Comparison of ENCODE assay signal across 8 cellular contexts in genomic region chr1:166166701-166167394, GRCh38. TPM values are rescaled to one million over a fixed set of nuclear protein-coding genes. Genes with fewer than 3 reads are reported as not detected.
A peak's percentile ranks its signal among the peaks of the same experiment; 100 is the strongest.
DNase-seq lines count a peak whose midpoint lies in the region; ATAC-seq and TF ChIP-seq lines count a peak whose summit lies in the region.

FAM78B (minus strand) TSS chr1:166167001; CDS start chr1:166166248, 753 bp downstream.

- no peaks in the 10 kb centered on the region for H3K36me3 ChIP-seq in CD4-positive, CD25-positive, alpha-beta regulatory T cell (ENCODE audit: control insufficient read depth, insufficient read depth, low read length)
- H3K36me3 ChIP-seq in subcutaneous abdominal adipose tissue (ENCODE audit: control insufficient read depth in 5 of 5, insufficient read depth in 5 of 5, low read length in 5 of 5) = no peaks in the 10 kb centered on the region

- H3K4me1 ChIP-seq in CD4-positive, CD25-positive, alpha-beta regulatory T cell (ENCODE audit: control insufficient read depth, insufficient read depth, low read length, poor library complexity, severe bottlenecking) = peaks cover 18% of the 10 kb centered on the region
- H3K4me1 ChIP-seq in subcutaneous abdominal adipose tissue (ENCODE audit: control insufficient read depth in 5 of 5, insufficient read depth in 5 of 5, low read length in 5 of 5) = peaks cover 0 to 25% (median 24%) of the 10 kb centered on the region in 5 donors

- DNase-seq in CD4-positive, CD25-positive, alpha-beta regulatory T cell = peak; percentile 12 to 77 (median 56)
- peak; percentile 36 for DNase-seq in activated T-helper 1 cell treated with anti-CD3 and anti-CD28 coated beads, Interleukin-12 subunit alpha, Interleukin-12 subunit beta, Interleukin-2, Interleukin-4 antibody, amounts not matched to agents 30 ng/mL and 10 ng/mL and 1 ng/mL, durations not matched to agents 14 hours and 24 hours and 36 hours (ENCODE audit: low spot score)
- DNase-seq in fibroblast of pulmonary artery (ENCODE audit: low read depth) (peak; percentile 56), natural killer cell (no peak)

- H3K4me3 Mint-ChIP-seq in CD4-positive, CD25-positive, alpha-beta regulatory T cell = peak within 1 kb of the TSS; percentile 80 to 85 (median 81)
- H3K4me3 Mint-ChIP-seq in activated T-helper 1 cell treated with anti-CD3 and anti-CD28 coated beads, Interleukin-12 subunit alpha, Interleukin-12 subunit beta, Interleukin-2, Interleukin-4 antibody, amounts not matched to agents 30 ng/mL and 10 ng/mL and 1 ng/mL, durations not matched to agents 14 hours and 24 hours and 36 hours = peak within 1 kb of the TSS; percentile 83
- H3K4me3 Mint-ChIP-seq in natural killer cell = peak within 1 kb of the TSS; percentile 78

- H3K9ac ChIP-seq in subcutaneous abdominal adipose tissue (ENCODE audit: low read length in 5 of 5) = peak within 1 kb of the TSS in 4 of 5 donors; percentile 67 to 87 (median 73)

- H3K36me3 Mint-ChIP-seq in CD4-positive, CD25-positive, alpha-beta regulatory T cell = no peaks in the 10 kb centered on the region
- H3K36me3 Mint-ChIP-seq in activated T-helper 1 cell treated with anti-CD3 and anti-CD28 coated beads, Interleukin-12 subunit alpha, Interleukin-12 subunit beta, Interleukin-2, Interleukin-4 antibody, amounts not matched to agents 30 ng/mL and 10 ng/mL and 1 ng/mL, durations not matched to agents 14 hours and 24 hours and 36 hours (ENCODE audit: low read depth) = no peaks in the 10 kb centered on the region
- no peaks in the 10 kb centered on the region for H3K36me3 Mint-ChIP-seq in natural killer cell

- H3K9me3 ChIP-seq in CD4-positive, CD25-positive, alpha-beta regulatory T cell (ENCODE audit: control insufficient read depth in 2 of 2, low read length in 2 of 2) = no peaks in the 10 kb centered on the region
- no peaks in the 10 kb centered on the region for H3K9me3 ChIP-seq in subcutaneous abdominal adipose tissue (ENCODE audit: control insufficient read depth in 5 of 5, low read length in 5 of 5)

- peak within 1 kb of the TSS; percentile 64 for H3K4me3 ChIP-seq in CD4-positive, CD25-positive, alpha-beta regulatory T cell (ENCODE audit: low read depth, low read length)
- H3K4me3 ChIP-seq in fibroblast of pulmonary artery (replicated peaks; ENCODE audit: low read depth, low read length) (peak within 1 kb of the TSS; percentile 53), subcutaneous abdominal adipose tissue (ENCODE audit: low read depth in 1 of 5, low read length in 5 of 5) (peak within 1 kb of the TSS; percentile 74 to 89 (median 77))

- peaks cover 0 to 2% (median 0%) of the 10 kb centered on the region in 7 donors for H3K9me3 Mint-ChIP-seq in CD4-positive, CD25-positive, alpha-beta regulatory T cell
- no peaks in the 10 kb centered on the region for H3K9me3 Mint-ChIP-seq in activated T-helper 1 cell treated with anti-CD3 and anti-CD28 coated beads, Interleukin-12 subunit alpha, Interleukin-12 subunit beta, Interleukin-2, Interleukin-4 antibody, amounts not matched to agents 30 ng/mL and 10 ng/mL and 1 ng/mL, durations not matched to agents 14 hours and 24 hours and 36 hours
- H3K9me3 Mint-ChIP-seq in natural killer cell = peaks cover 0 to 3% of the 10 kb centered on the region in 2 donors

- peaks cover 0 to 22% (median 0%) of the 10 kb centered on the region in 4 donors for H3K4me1 Mint-ChIP-seq in CD4-positive, CD25-positive, alpha-beta regulatory T cell
- H3K4me1 Mint-ChIP-seq in activated T-helper 1 cell treated with anti-CD3 and anti-CD28 coated beads, Interleukin-12 subunit alpha, Interleukin-12 subunit beta, Interleukin-2, Interleukin-4 antibody, amounts not matched to agents 30 ng/mL and 10 ng/mL and 1 ng/mL, durations not matched to agents 14 hours and 24 hours and 36 hours (ENCODE audit: low read depth) = peaks cover 16% of the 10 kb centered on the region
- H3K4me1 Mint-ChIP-seq in natural killer cell = peaks cover 0 to 13% of the 10 kb centered on the region in 2 donors

- H3K27me3 Mint-ChIP-seq in CD4-positive, CD25-positive, alpha-beta regulatory T cell = peaks cover 56% of the 10 kb centered on the region
- H3K27me3 Mint-ChIP-seq in activated T-helper 1 cell treated with anti-CD3 and anti-CD28 coated beads, Interleukin-12 subunit alpha, Interleukin-12 subunit beta, Interleukin-2, Interleukin-4 antibody, amounts not matched to agents 30 ng/mL and 10 ng/mL and 1 ng/mL, durations not matched to agents 14 hours and 24 hours and 36 hours (ENCODE audit: insufficient read depth) = peaks cover 39% of the 10 kb centered on the region
- peaks cover 47 to 48% of the 10 kb centered on the region in 2 donors for H3K27me3 Mint-ChIP-seq in natural killer cell (ENCODE audit: low read depth in 2 of 2)

- H3K27ac Mint-ChIP-seq in CD4-positive, CD25-positive, alpha-beta regulatory T cell = no peak within 1 kb of the TSS
- no peak within 1 kb of the TSS for H3K27ac Mint-ChIP-seq in activated T-helper 1 cell treated with anti-CD3 and anti-CD28 coated beads, Interleukin-12 subunit alpha, Interleukin-12 subunit beta, Interleukin-2, Interleukin-4 antibody, amounts not matched to agents 30 ng/mL and 10 ng/mL and 1 ng/mL, durations not matched to agents 14 hours and 24 hours and 36 hours
- H3K27ac Mint-ChIP-seq in natural killer cell = no peak within 1 kb of the TSS

- H3K27me3 ChIP-seq in CD4-positive, CD25-positive, alpha-beta regulatory T cell (ENCODE audit: control insufficient read depth, insufficient read depth, low read length) = peaks cover 16% of the 10 kb centered on the region
- H3K27me3 ChIP-seq in subcutaneous abdominal adipose tissue (ENCODE audit: control insufficient read depth in 5 of 5, insufficient read depth in 4 of 5, low read length in 5 of 5) = no peaks in the 10 kb centered on the region

- TF ChIP-seq CTCF in fibroblast of pulmonary artery (IDR thresholded peaks at IDR 0.05; ENCODE audit: low read length, missing control alignments) (no peak), natural killer cell (IDR thresholded peaks at IDR 0.05) (no peak)

- ATAC-seq in CD4-positive, CD25-positive, alpha-beta regulatory T cell (ENCODE audit: low read depth in 2 of 2) = peak; percentile 51 to 61
- ATAC-seq in GM19351 (IDR thresholded peaks at IDR 0.05; ENCODE audit: unreplicated experiment) = peak; percentile 40
- ATAC-seq in HG03460 (IDR thresholded peaks at IDR 0.05; ENCODE audit: unreplicated experiment) = peak; percentile 41
- peak in 2 of 3 donors; percentile 34 to 67 for ATAC-seq in natural killer cell

- intact Hi-C loops in activated T-helper 1 cell treated with anti-CD3 and anti-CD28 coated beads, Interleukin-12 subunit alpha, Interleukin-12 subunit beta, Interleukin-2, Interleukin-4 antibody, amounts not matched to agents 30 ng/mL and 10 ng/mL and 1 ng/mL, durations not matched to agents 14 hours and 24 hours and 36 hours (cut with micrococcal nuclease) = loop anchor here (1.0 to 5.0 kb wide), 4 partner anchors 85 to 569 kb away; partner anchors contain the start of gene ALDH9A1
- intact Hi-C loops in natural killer cell (cut with micrococcal nuclease) = no loop called here

- H3K27ac ChIP-seq in CD4-positive, CD25-positive, alpha-beta regulatory T cell (ENCODE audit: insufficient read depth, low read length, poor library complexity, severe bottlenecking) = no peak within 1 kb of the TSS
- no peak within 1 kb of the TSS for H3K27ac ChIP-seq in subcutaneous abdominal adipose tissue (ENCODE audit: low read depth, low read length)

TF ChIP-seq in PFSK-1, 5 proteins besides CTCF, POLR2A, EP300 and RAD21:
- TF ChIP-seq REST (IDR thresholded peaks at IDR 0.05; ENCODE audit: insufficient read depth in 1 of 2, low read depth in 2 of 2, low read length in 2 of 2) (peak; percentile 68 to 84; a peak in 3 of 4 replicates), SIN3A (IDR thresholded peaks at IDR 0.05; ENCODE audit: borderline replicate concordance, insufficient read depth, low read length) (no peak)

RNA-seq across cellular contexts. Expression of gene FAM78B, which starts in this region (rescaled TPM):
- total RNA-seq in CD4-positive, CD25-positive, alpha-beta regulatory T cell = 0.30 TPM
- under 1 TPM in 1 of 4 donors, not detected in 3; 0.07 TPM for polyA plus RNA-seq in CD4-positive, CD25-positive, alpha-beta regulatory T cell
- 0.24 TPM for polyA plus RNA-seq in PFSK-1 (2012; ENCODE audit: insufficient read length, low read depth)
- total RNA-seq in activated T-helper 1 cell treated with anti-CD3 and anti-CD28 coated beads, Interleukin-12 subunit alpha, Interleukin-12 subunit beta, Interleukin-2, Interleukin-4 antibody, amounts not matched to agents 30 ng/mL and 10 ng/mL and 1 ng/mL, durations not matched to agents 14 hours and 24 hours and 36 hours = 1.0 TPM in 2 replicates
- total RNA-seq in natural killer cell = not detected

Comparison
In these comparisons a context has a peak if more than half of its experiments do, and no peak if none do; other contexts are left out.
1. Peak in DNase-seq, ATAC-seq and H3K4me3 ChIP-seq in CD4-positive, CD25-positive, alpha-beta regulatory T cell; RNA of the gene not detected or under 1 TPM.
2. Peak in ATAC-seq in natural killer cell; RNA of the gene not detected or under 1 TPM.